ENCODE assay signal across 19 cellular contexts in the genomic region with DNA sequence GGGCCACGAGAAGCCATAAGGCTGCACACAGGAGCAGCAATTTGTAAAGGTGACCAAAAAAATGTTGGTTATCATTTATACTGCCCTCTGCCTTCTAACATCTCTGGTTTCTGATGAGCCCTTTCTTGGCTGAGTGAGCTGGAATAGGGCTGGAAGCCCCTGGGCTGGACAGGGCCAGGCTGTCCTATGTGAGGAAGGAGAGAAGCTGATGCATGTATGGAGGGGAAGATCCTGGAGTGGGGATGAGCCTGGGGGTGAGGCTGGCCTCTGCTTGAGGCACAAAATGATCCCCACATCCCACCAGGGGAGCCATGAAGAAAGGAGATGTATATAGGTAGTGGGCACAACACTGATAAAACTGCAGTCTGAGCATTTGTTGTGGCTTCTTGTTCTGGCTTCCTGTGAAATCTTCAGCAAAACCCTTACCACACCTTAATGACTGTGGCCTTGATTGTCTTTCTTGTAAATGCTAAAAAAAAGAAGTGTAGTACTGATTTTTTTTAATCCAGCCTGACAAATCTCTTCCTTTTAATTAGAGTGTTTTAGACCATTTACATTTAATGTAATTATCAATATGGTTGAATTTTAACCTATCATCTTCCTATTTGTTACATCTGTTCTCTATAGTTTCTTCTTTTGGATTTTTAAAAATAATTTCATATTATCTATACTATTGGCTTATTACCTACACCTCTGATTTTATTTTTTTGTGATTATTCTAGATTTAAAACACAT. TPM values are rescaled to one million over a fixed set of nuclear protein-coding genes. Genes with fewer than 3 reads are reported as not detected.
A peak's percentile ranks its signal among the peaks of the same experiment; 100 is the strongest.
DNase-seq lines count a peak whose midpoint lies in the region; ATAC-seq and TF ChIP-seq lines count a peak whose summit lies in the region.
"Had no signal": no experiment of that assay in that cellular context is flagged by ENCODE, and none has a peak within 500 bp of the region (broad histone marks: within the 10 kb centered on the region; RNA-seq: fewer than 3 reads in every experiment).

No MANE protein-coding gene starts in this region.

- WGBS in endodermal cell (ENCODE audit: insufficient coverage in 1 of 2, insufficient read length in 1 of 2), 2 experiments, result 80 to 95% methylated on average over 1 of the region's 1 CpG

- CTCF ChIA-PET in HEK293 (lab: Yijun Ruan, JAX), result no interaction called here

- no peaks in the 10 kb centered on the region for H3K27me3 ChIP-seq in right atrium auricular region
- H3K27me3 ChIP-seq in osteoblast (ENCODE audit: insufficient read depth, low read length), result no peaks in the 10 kb centered on the region
- peaks cover 30% of the 10 kb centered on the region for H3K27me3 ChIP-seq in endodermal cell (ENCODE audit: control insufficient read depth, insufficient read depth, low read length, poor library complexity, severe bottlenecking)
- no peaks in the 10 kb centered on the region for H3K27me3 ChIP-seq in WERI-Rb-1 (ENCODE audit: insufficient read depth, low read depth, severe bottlenecking)

- ATAC-seq in left cardiac atrium, result no peak
- ATAC-seq: Right ventricle myocardium inferior had no signal

- H3K9me3 ChIP-seq in right atrium auricular region (peaks cover 12 to 27% of the 10 kb centered on the region in 2 donors), HEK293 (ENCODE audit: control insufficient read depth, insufficient read depth, low read depth, low read length) (no peaks in the 10 kb centered on the region), osteoblast (ENCODE audit: low read depth, low read length) (peaks cover 9% of the 10 kb centered on the region), endodermal cell (ENCODE audit: control insufficient read depth, low read length) (peaks cover 26% of the 10 kb centered on the region), WERI-Rb-1 (ENCODE audit: severe bottlenecking) (peaks cover 10% of the 10 kb centered on the region)

- TF ChIP-seq CTCF in right atrium auricular region (IDR thresholded peaks at IDR 0.05) (no peak), HEK293 (tag by site-specific recombination; IDR thresholded peaks at IDR 0.05) (no peak), osteoblast (IDR thresholded peaks at IDR 0.05; ENCODE audit: extremely low read depth, low read depth, low read length) (no peak), endodermal cell (conservative IDR thresholded peaks at IDR 0.05) (no peak), WERI-Rb-1 (IDR thresholded peaks at IDR 0.05; ENCODE audit: low read depth, low read length) (no peak)

- POLR2A ChIA-PET in HEK293 (lab: Yijun Ruan, JAX), result no interaction called here

- peaks cover 3% of the 10 kb centered on the region for H3K4me1 Mint-ChIP-seq in endodermal cell

- peaks cover 34% of the 10 kb centered on the region for H3K9me3 Mint-ChIP-seq in endodermal cell

- H3K4me3 ChIP-seq in right atrium auricular region, result no peak overlapping the region
- H3K4me3 ChIP-seq in HEK293 (ENCODE audit: low read depth, low read length), result no peak overlapping the region
- H3K4me3 ChIP-seq in osteoblast (ENCODE audit: insufficient read depth, low read length), result no peak overlapping the region
- no peak overlapping the region for H3K4me3 ChIP-seq in endodermal cell (ENCODE audit: low read length)
- H3K4me3 ChIP-seq in WERI-Rb-1 (ENCODE audit: low read depth, low read length), result no peak overlapping the region
- H3K4me3 ChIP-seq: GM23248 had no signal

- H3K36me3 Mint-ChIP-seq in endodermal cell (ENCODE audit: low read depth), result no peaks in the 10 kb centered on the region

- H3K4me3 Mint-ChIP-seq in endodermal cell, result no peak overlapping the region
- H3K4me3 Mint-ChIP-seq: CD14-positive monocyte had no signal

- H3K36me3 ChIP-seq in right atrium auricular region (peaks cover 3% of the 10 kb centered on the region), HEK293 (ENCODE audit: control insufficient read depth in 2 of 2, insufficient read depth in 1 of 2, low read length in 2 of 2) (peaks cover 0 to 18% of the 10 kb centered on the region in 2 experiments; a peak in 1 of 3 replicates), osteoblast (ENCODE audit: insufficient read depth, low read length) (peaks cover 28% of the 10 kb centered on the region), endodermal cell (ENCODE audit: control insufficient read depth, insufficient read depth, low read length) (no peaks in the 10 kb centered on the region), WERI-Rb-1 (no peaks in the 10 kb centered on the region)

- H3K27ac ChIP-seq in right atrium auricular region (no peak overlapping the region), HEK293 (ENCODE audit: extremely low read depth, low read depth, low read length) (no peak overlapping the region), osteoblast (ENCODE audit: low read depth, low read length) (no peak overlapping the region), endodermal cell (ENCODE audit: low read depth, low read length) (no peak overlapping the region), WERI-Rb-1 (no peak overlapping the region)
- H3K27ac ChIP-seq: GM23248 had no signal

- no peak overlapping the region for H2AFZ ChIP-seq in osteoblast (ENCODE audit: low read length)
- H2AFZ ChIP-seq: GM23248 had no signal

- H3K4me1 ChIP-seq in right atrium auricular region (peaks cover 0 to 11% of the 10 kb centered on the region in 2 donors), HEK293 (ENCODE audit: control insufficient read depth, insufficient read depth, low read length) (no peaks in the 10 kb centered on the region; the same call in 1 of the 2 replicates), osteoblast (ENCODE audit: insufficient read depth, low read length) (no peaks in the 10 kb centered on the region), endodermal cell (ENCODE audit: control insufficient read depth, insufficient read depth, low read length) (no peaks in the 10 kb centered on the region)

- H3K9ac ChIP-seq in endodermal cell (ENCODE audit: extremely low read depth, low read length, poor library complexity, severe bottlenecking), result no peak overlapping the region
- H3K9ac ChIP-seq: GM23248 had no signal

- DNase-seq in right atrium auricular region (ENCODE audit: low spot score), result peak; percentile 32
- no peak for DNase-seq in left cardiac atrium
- peak; percentile 29 for DNase-seq in osteoblast (ENCODE audit: insufficient read length, low spot score, missing footprints)
- DNase-seq in SW 1271 (lab: John Stamatoyannopoulos, UW), result no peak
- no peak for DNase-seq in endodermal cell
- DNase-seq in WERI-Rb-1, result no peak
- DNase-seq: AML-193, DMS79 treated with DMSO at 0.1 percent for 48 hours, GDM1, GM23248, HCEC 1CT, NCI-H1092 treated with DMSO at 0.1 percent for 48 hours, NCI-H146, NCI-H2081 treated with DMSO at 0.1 percent for 48 hours, NCI-H510A, NCI-H774 had no signal

- H3K79me2 ChIP-seq in osteoblast (ENCODE audit: insufficient read depth, low read length), result peaks cover 22% of the 10 kb centered on the region

- no peak overlapping the region for H3K27ac Mint-ChIP-seq in endodermal cell
- H3K27ac Mint-ChIP-seq: CD14-positive monocyte had no signal

- peaks cover 56% of the 10 kb centered on the region for H4K20me1 ChIP-seq in osteoblast (ENCODE audit: insufficient read depth, low read length)

- peaks cover 37% of the 10 kb centered on the region for H3K27me3 Mint-ChIP-seq in endodermal cell (ENCODE audit: insufficient read depth)

- intact Hi-C loops in left cardiac atrium (cut with DNase I), result no loop called here

- H3K4me2 ChIP-seq in osteoblast (ENCODE audit: insufficient read depth, low read length), result no peak overlapping the region

TF ChIP-seq in HEK293, 187 proteins besides CTCF, POLR2A, EP300 and RAD21:
- TF ChIP-seq TRIM28 (IDR thresholded peaks at IDR 0.05; ENCODE audit: borderline replicate concordance, low read length), result 0 out of 2 replicates have a peak, but pooled peaks have one; percentile 34
- peak; percentile 97 for TF ChIP-seq SETDB1 (IDR thresholded peaks at IDR 0.05; ENCODE audit: insufficient read length, low read length)
- no peak for TF ChIP-seq ZNF521 (tag by site-specific recombination; IDR thresholded peaks at IDR 0.05)
TF ChIP-seq in HEK293: peak in this region for 2.

RNA-seq across cellular contexts. Expression of a gene that starts 5.6 kb away (rescaled TPM):
- total RNA-seq in right atrium auricular region, result 10 to 100 TPM in 1 of 2 donors, 1 to 10 TPM in 1; 9.9 to 16.4 TPM
- total RNA-seq in left cardiac atrium, result 10 to 100 TPM; 12.2 to 31.9 TPM
- 94.8 and 127 TPM in 2 replicates for total RNA-seq in osteoblast
- 1 to 10 TPM in 1 of 2 donors, under 1 TPM in 1; 0.66 to 4.5 TPM for total RNA-seq in endodermal cell
- polyA plus RNA-seq in endodermal cell (2013, experiment 1 of 2), result 0.96 TPM
- 0.25 TPM for polyA plus RNA-seq in endodermal cell (2013, experiment 2 of 2)

Comparison
In these comparisons a context has a peak if more than half of its experiments do, and no peak if none do; other contexts are left out.
1. DNase-seq: peak in right atrium auricular region (single experiment) and osteoblast (single experiment); none in left cardiac atrium (single experiment), SW 1271 (0 of 2), endodermal cell (single experiment) and WERI-Rb-1 (single experiment).